ENCODE assay signal across 7 cellular contexts in genomic region chr2:30287857-30288513, GRCh38. TPM values are rescaled to one million over a fixed set of nuclear protein-coding genes. Genes with fewer than 3 reads are reported as not detected.
DNase-seq lines count a peak whose midpoint lies in the region; ATAC-seq and TF ChIP-seq lines count a peak whose summit lies in the region.

No MANE protein-coding gene starts in this region.

- H3K9me3 ChIP-seq in right cardiac atrium (ENCODE audit: control insufficient read depth, low read length), result no peaks in the 10 kb centered on the region

- no peak for TF ChIP-seq POLR2A in erythroblast (IDR thresholded peaks at IDR 0.05; ENCODE audit: low read length)

- intact Hi-C loops in right cardiac atrium (cut with DNase I), result no loop called here

- H3K36me3 Mint-ChIP-seq in natural killer cell treated with Interleukin-12 subunit alpha and Interleukin-12 subunit beta and Interleukin-15 and Interleukin-18, amount 100 ng/mL, for 72 hours, result no peaks in the 10 kb centered on the region

- H3K4me3 ChIP-seq in right cardiac atrium (ENCODE audit: low read length), result no peak overlapping the region

- H3K27ac ChIP-seq in right cardiac atrium (ENCODE audit: low read length), result no peak overlapping the region

- peak; percentile 19 to 84 for DNase-seq in NOMO-1 (lab: John Stamatoyannopoulos, UW; ENCODE audit: unreplicated experiment in 2 of 2)
- no peak for DNase-seq in natural killer cell treated with Interleukin-12 subunit alpha and Interleukin-12 subunit beta and Interleukin-15 and Interleukin-18, amount 100 ng/mL, for 72 hours (ENCODE audit: low spot score)
- DNase-seq in right cardiac atrium, result no peak
- no peak for DNase-seq in erythroblast (lab: John Stamatoyannopoulos, UW)
- DNase-seq in activated CD8-positive, alpha-beta memory T cell treated with anti-CD3 and anti-CD28 coated beads for 24 hours, result no peak

- H3K9me3 Mint-ChIP-seq in natural killer cell treated with Interleukin-12 subunit alpha and Interleukin-12 subunit beta and Interleukin-15 and Interleukin-18, amount 100 ng/mL, for 72 hours, result no peaks in the 10 kb centered on the region

- H3K4me1 ChIP-seq in right cardiac atrium (ENCODE audit: control insufficient read depth, insufficient read depth, low read length), result no peaks in the 10 kb centered on the region

- no peaks in the 10 kb centered on the region for H3K27me3 Mint-ChIP-seq in natural killer cell treated with Interleukin-12 subunit alpha and Interleukin-12 subunit beta and Interleukin-15 and Interleukin-18, amount 100 ng/mL, for 72 hours

- H3K27ac Mint-ChIP-seq in natural killer cell treated with Interleukin-12 subunit alpha and Interleukin-12 subunit beta and Interleukin-15 and Interleukin-18, amount 100 ng/mL, for 72 hours, result peak overlapping the region; percentile 59 to 65

- ATAC-seq in GM19324 (IDR thresholded peaks at IDR 0.05; ENCODE audit: low FRiP score, unreplicated experiment) (peak; percentile 44), HG02763 (IDR thresholded peaks at IDR 0.05; ENCODE audit: unreplicated experiment) (peak; percentile 58), right cardiac atrium (no peak)
- ATAC-seq in natural killer cell treated with Interleukin-12 subunit alpha and Interleukin-12 subunit beta and Interleukin-15 and Interleukin-18, amount 100 ng/mL, for 72 hours, result no peak

- peaks cover 32 to 42% of the 10 kb centered on the region in 2 donors for H3K4me1 Mint-ChIP-seq in natural killer cell treated with Interleukin-12 subunit alpha and Interleukin-12 subunit beta and Interleukin-15 and Interleukin-18, amount 100 ng/mL, for 72 hours (ENCODE audit: low read depth in 2 of 2)

- peak overlapping the region; percentile 24 for H3K4me3 Mint-ChIP-seq in natural killer cell treated with Interleukin-12 subunit alpha and Interleukin-12 subunit beta and Interleukin-15 and Interleukin-18, amount 100 ng/mL, for 72 hours

- WGBS in right cardiac atrium, result 76% methylated on average over 4 of the region's 4 CpGs

- no peaks in the 10 kb centered on the region for H3K27me3 ChIP-seq in right cardiac atrium (ENCODE audit: control insufficient read depth, insufficient read depth)

RNA-seq across cellular contexts. Expression of gene LBH, which starts 56.7 kb away (rescaled TPM):
- 1,000 to 10,000 TPM in 1 of 2 donors, 100 to 1,000 TPM in 1; 206 to 1,155 TPM for total RNA-seq in natural killer cell treated with Interleukin-12 subunit alpha and Interleukin-12 subunit beta and Interleukin-15 and Interleukin-18, amount 100 ng/mL, for 72 hours
- total RNA-seq in right cardiac atrium, result 10 to 100 TPM; 22.9 to 31.3 (median 24.2) TPM
- polyA plus RNA-seq in right cardiac atrium, result 12.4 TPM

Comparison
In these comparisons a context has a peak if more than half of its experiments do, and no peak if none do; other contexts are left out.
1. ATAC-seq: peak in GM19324 (single experiment) and HG02763 (single experiment); none in natural killer cell treated with Interleukin-12 subunit alpha and Interleukin-12 subunit beta and Interleukin-15 and Interleukin-18, amount 100 ng/mL, for 72 hours (0 of 2) and right cardiac atrium (0 of 2).
2. DNase-seq: peak in NOMO-1 (2 of 2); none in natural killer cell treated with Interleukin-12 subunit alpha and Interleukin-12 subunit beta and Interleukin-15 and Interleukin-18, amount 100 ng/mL, for 72 hours (single experiment), right cardiac atrium (0 of 3), erythroblast (0 of 2) and activated CD8-positive, alpha-beta memory T cell treated with anti-CD3 and anti-CD28 coated beads for 24 hours (single experiment).
3. RNA of gene LBH, which starts 56.7 kb away (total RNA-seq): 206 to 1,155 TPM in natural killer cell treated with Interleukin-12 subunit alpha and Interleukin-12 subunit beta and Interleukin-15 and Interleukin-18, amount 100 ng/mL, for 72 hours; 22.9 to 31.3 TPM in right cardiac atrium; every median in the first group is over 4 times any median in the second.